ENCODE assay signal across 1 cellular context in genomic region chr11:72787262-72788104, GRCh38.
TF ChIP-seq lines count a peak whose summit lies in the region.

No MANE protein-coding gene starts in this region.

TF ChIP-seq in K562, 482 proteins besides CTCF, POLR2A, EP300 and RAD21 (continued from another document and continues in another):
- no peak for TF ChIP-seq MLLT1 (IDR thresholded peaks at IDR 0.05)
- no peak for TF ChIP-seq TFAM (CRISPR knock-in tag; conservative IDR thresholded peaks at IDR 0.05)
- no peak for TF ChIP-seq CHAMP1 (IDR thresholded peaks at IDR 0.05)
- no peak for TF ChIP-seq ZNF354B (CRISPR knock-in tag; IDR thresholded peaks at IDR 0.05)
- TF ChIP-seq MIER1 (IDR thresholded peaks at IDR 0.05; ENCODE audit: low read depth) = no peak
- TF ChIP-seq CTCFL (IDR thresholded peaks at IDR 0.05; ENCODE audit: borderline replicate concordance, insufficient read depth, low read depth, low read length, poor library complexity, severe bottlenecking) = no peak
- no peak for TF ChIP-seq SIRT6 (IDR thresholded peaks at IDR 0.05; ENCODE audit: low read depth, low read length)
- TF ChIP-seq HOMEZ (CRISPR knock-in tag; IDR thresholded peaks at IDR 0.05) = no peak
- TF ChIP-seq CREB5 (CRISPR knock-in tag; IDR thresholded peaks at IDR 0.05) = no peak
- no peak for TF ChIP-seq ZNF347 (CRISPR knock-in tag; IDR thresholded peaks at IDR 0.05; ENCODE audit: low read depth)
- no peak for TF ChIP-seq PHB (CRISPR knock-in tag; IDR thresholded peaks at IDR 0.05)
- TF ChIP-seq SNIP1 (IDR thresholded peaks at IDR 0.05; ENCODE audit: low read depth) = no peak
- TF ChIP-seq ESRRA (IDR thresholded peaks at IDR 0.05; ENCODE audit: borderline replicate concordance, low read depth) = peak; percentile 40; the same call in 1 of the 2 replicates
- TF ChIP-seq FOXO4 (CRISPR knock-in tag; IDR thresholded peaks at IDR 0.05) = no peak
- 0 out of 2 replicates have a peak, but pooled peaks have one; percentile 32 for TF ChIP-seq CBFB (CRISPR knock-in tag; IDR thresholded peaks at IDR 0.05)
- TF ChIP-seq RB1 (IDR thresholded peaks at IDR 0.05; ENCODE audit: low read depth) = peak; percentile 25; the same call in 1 of the 2 replicates
- TF ChIP-seq MAFK (IDR thresholded peaks at IDR 0.05; ENCODE audit: low read length) = no peak
- TF ChIP-seq PTBP1 (IDR thresholded peaks at IDR 0.05; ENCODE audit: low read depth, low read length) = no peak
- no peak for TF ChIP-seq NR2F6 (CRISPR knock-in tag; IDR thresholded peaks at IDR 0.05)
- no peak for TF ChIP-seq ZBTB12 (CRISPR knock-in tag; IDR thresholded peaks at IDR 0.05)
- no peak for TF ChIP-seq HNRNPH1 (optimal IDR thresholded peaks at IDR 0.05; ENCODE audit: low read depth, low read length)
- TF ChIP-seq PCBP2 (IDR thresholded peaks at IDR 0.05; ENCODE audit: low read depth, low read length, poor library complexity, severe bottlenecking) = no peak
- TF ChIP-seq KDM5B (IDR thresholded peaks at IDR 0.05; ENCODE audit: insufficient replicate concordance, low read depth, low read length) = peak; percentile 77
- peak; percentile 61; the same call in 1 of the 2 replicates for TF ChIP-seq KLF13 (tag; IDR thresholded peaks at IDR 0.05; ENCODE audit: borderline replicate concordance, low read depth)
- TF ChIP-seq FOS (IDR thresholded peaks at IDR 0.05; ENCODE audit: extremely low read depth, insufficient read length) = no peak
- TF ChIP-seq ZNF224 (CRISPR knock-in tag; IDR thresholded peaks at IDR 0.05) = no peak
- peak; percentile 21; the same call in 1 of the 2 replicates for TF ChIP-seq ELF2 (CRISPR knock-in tag; IDR thresholded peaks at IDR 0.05)
- no peak for TF ChIP-seq MXD1 (CRISPR knock-in tag; IDR thresholded peaks at IDR 0.05; ENCODE audit: borderline replicate concordance, poor library complexity, severe bottlenecking)
- TF ChIP-seq TAF1 (IDR thresholded peaks at IDR 0.05; ENCODE audit: control insufficient read depth, extremely low read depth, insufficient read depth, low read length, severe bottlenecking) = peak; percentile 44
- no peak for TF ChIP-seq E2F1 (CRISPR knock-in tag; IDR thresholded peaks at IDR 0.05)
- TF ChIP-seq BRF2 (IDR thresholded peaks at IDR 0.05; ENCODE audit: borderline replicate concordance, insufficient read depth, insufficient read length) = no peak
- TF ChIP-seq PML (IDR thresholded peaks at IDR 0.05; ENCODE audit: low read length) = no peak
- peak; percentile 45; the same call in 1 of the 2 replicates for TF ChIP-seq SUPT5H (IDR thresholded peaks at IDR 0.05)
- no peak for TF ChIP-seq HINFP (tag; conservative IDR thresholded peaks at IDR 0.05; ENCODE audit: low read depth)
- no peak for TF ChIP-seq CC2D1A (IDR thresholded peaks at IDR 0.05)
- no peak for TF ChIP-seq ZNF699 (CRISPR knock-in tag; IDR thresholded peaks at IDR 0.05; ENCODE audit: insufficient replicate concordance)
- TF ChIP-seq HMGXB4 (CRISPR knock-in tag; IDR thresholded peaks at IDR 0.05) = no peak
- TF ChIP-seq PREB (CRISPR knock-in tag; IDR thresholded peaks at IDR 0.05) = no peak
- TF ChIP-seq ZKSCAN3 (CRISPR knock-in tag; IDR thresholded peaks at IDR 0.05) = no peak
- no peak for TF ChIP-seq SIX5 (IDR thresholded peaks at IDR 0.05; ENCODE audit: borderline replicate concordance in 1 of 2, insufficient read depth in 1 of 2, low read depth in 1 of 2, low read length in 2 of 2)
